Comparison of ENCODE assay signal across 9 cellular contexts in the genomic region with DNA sequence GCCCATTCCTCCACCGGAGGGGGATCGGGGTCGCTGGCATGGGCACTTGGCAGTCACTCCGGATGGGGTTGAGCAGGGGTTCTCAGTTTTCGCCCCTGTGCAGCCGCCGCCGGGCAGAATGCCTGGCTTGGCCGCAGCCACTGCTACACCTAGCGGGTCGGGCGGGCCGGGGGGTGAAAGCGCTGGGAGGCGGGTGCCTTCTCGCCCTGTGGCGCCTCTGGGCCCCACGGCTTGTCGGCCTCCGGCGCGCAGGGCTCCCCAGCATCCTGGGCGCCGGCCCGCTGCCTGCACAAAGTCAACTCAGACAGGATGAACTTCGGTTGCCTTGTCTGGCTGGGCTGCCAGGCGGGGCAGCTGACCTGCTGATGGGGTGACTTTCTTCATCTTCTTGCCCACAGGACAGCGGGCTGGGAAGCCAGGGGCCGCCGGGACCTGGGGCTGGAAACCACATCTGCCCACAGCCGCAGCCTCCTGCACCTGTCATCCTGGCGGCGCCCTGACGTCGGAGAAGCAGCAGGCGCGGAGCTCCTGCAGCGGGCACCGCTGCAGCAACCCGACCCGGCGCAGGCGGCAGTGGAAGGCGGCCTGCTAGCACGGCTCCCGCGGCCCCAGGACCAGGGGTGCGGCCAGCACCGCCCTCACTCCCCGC. TPM values are rescaled to one million over a fixed set of nuclear protein-coding genes. Genes with fewer than 3 reads are reported as not detected.
A peak's percentile ranks its signal among the peaks of the same experiment; 100 is the strongest.
DNase-seq lines count a peak whose midpoint lies in the region; ATAC-seq and TF ChIP-seq lines count a peak whose summit lies in the region.
"Had no signal": no experiment of that assay in that cellular context is flagged by ENCODE, and none has a peak within 500 bp of the region (broad histone marks: within the 10 kb centered on the region; RNA-seq: fewer than 3 reads in every experiment).

No MANE protein-coding gene starts in this region.

- H3K27me3 ChIP-seq in liver (ENCODE audit: control insufficient read depth in 4 of 4, insufficient read depth in 4 of 4, low read length in 3 of 4) = no peaks in the 10 kb centered on the region

- ATAC-seq in HG02884 (IDR thresholded peaks at IDR 0.05; ENCODE audit: unreplicated experiment) (peak; percentile 12), T-cell (replicated peaks in 1 of 4) (peak; percentile 51 to 56 (median 52))

- H3K36me3 Mint-ChIP-seq in T-cell (no peaks in the 10 kb centered on the region), brain (peaks cover 5% of the 10 kb centered on the region)

- H3K4me1 ChIP-seq in liver (ENCODE audit: control insufficient read depth in 4 of 4, insufficient read depth in 4 of 4, low read length in 3 of 4) = peaks cover 5 to 25% (median 18%) of the 10 kb centered on the region in 4 donors

- H3K9ac ChIP-seq in liver (ENCODE audit: low read depth in 1 of 2, low read length in 2 of 2) = no peak overlapping the region

- no peaks in the 10 kb centered on the region for H3K36me3 ChIP-seq in liver (ENCODE audit: control insufficient read depth in 4 of 4, insufficient read depth in 3 of 4, low read depth in 1 of 4, low read length in 3 of 4)

- peak overlapping the region; percentile 46 for H3K4me3 ChIP-seq in GM12875 (ENCODE audit: low read depth, low read length)
- peak overlapping the region in 2 of 3 donors; percentile 48 to 70 for H3K4me3 ChIP-seq in liver (ENCODE audit: low read depth in 1 of 3, low read length in 3 of 3)

- DNase-seq in T-cell (peak in 28 of 34 experiments; percentile 8 to 55 (median 28)), NCI-H1048 (lab: John Stamatoyannopoulos, UW) (no peak), G401 (ENCODE audit: low spot score) (no peak)
- peak; percentile 4 for DNase-seq in stimulated activated CD8-positive, alpha-beta memory T cell treated with anti-CD3 and anti-CD28 coated beads, Interleukin-12 subunit alpha, Interleukin-12 subunit beta, amount 100 ng/mL, for 4 hours (ENCODE audit: low read depth)

- TF ChIP-seq RAD21 in liver (IDR thresholded peaks at IDR 0.05) = no peak

- TF ChIP-seq CTCF in GM12875 (IDR thresholded peaks at IDR 0.05; ENCODE audit: borderline replicate concordance, insufficient read depth, low read depth, low read length) = no peak
- no peak for TF ChIP-seq CTCF in brain (conservative IDR thresholded peaks at IDR 0.05)
- TF ChIP-seq CTCF in liver (IDR thresholded peaks at IDR 0.05; ENCODE audit: low read depth, low read length, missing input control) = no peak

- H3K9me3 ChIP-seq in liver (ENCODE audit: control insufficient read depth in 4 of 4, low read length in 3 of 4) = peaks cover 0 to 6% (median 3%) of the 10 kb centered on the region in 4 donors

- H3K27ac ChIP-seq in liver (ENCODE audit: low read depth in 1 of 2, low read length in 2 of 2) = peak overlapping the region in 1 of 2 donors; percentile 81

- POLR2A ChIA-PET in T-cell (lab: Charles Lee) = no interaction called here

- H3K9me3 Mint-ChIP-seq in T-cell (peaks cover 0 to 4% (median 0%) of the 10 kb centered on the region in 3 donors), brain (peaks cover 16 to 36% (median 28%) of the 10 kb centered on the region in 5 experiments)

- H3K4me3 Mint-ChIP-seq in T-cell (peak overlapping the region; percentile 83 to 86 (median 84)), brain (peak overlapping the region; percentile 59 to 92 (median 71))

- in situ Hi-C loops in G401 (cut with HindIII; ENCODE audit: low sequenced_read_pairs) = no loop called here

- WGBS in liver = 3% methylated on average over 50 of the region's 50 CpGs

- H3K4me1 Mint-ChIP-seq in T-cell (peaks cover 10 to 23% (median 14%) of the 10 kb centered on the region in 3 donors), brain (peaks cover 20% of the 10 kb centered on the region)

- CTCF ChIA-PET in T-cell (lab: Charles Lee) = no interaction called here

- peaks cover 20 to 42% of the 10 kb centered on the region in 2 donors for H3K27me3 Mint-ChIP-seq in T-cell
- H3K27me3 Mint-ChIP-seq in brain = peaks cover 85% of the 10 kb centered on the region

- H3K27ac Mint-ChIP-seq in T-cell (peak overlapping the region; percentile 34 to 81), brain (no peak overlapping the region)

TF ChIP-seq in liver, 16 proteins besides CTCF, POLR2A, EP300 and RAD21:
- TF ChIP-seq ATF3 (IDR thresholded peaks at IDR 0.05) (no peak), SP1 (IDR thresholded peaks at IDR 0.05) (no peak), YY1 (IDR thresholded peaks at IDR 0.05) (no peak), GABPA (IDR thresholded peaks at IDR 0.05 in 1 of 2, conservative IDR thresholded peaks at IDR 0.05 in 1 of 2) (no peak), RXRA (IDR thresholded peaks at IDR 0.05) (no peak), NR2F2 (IDR thresholded peaks at IDR 0.05) (no peak)
- TF ChIP-seq, protein P1, sequence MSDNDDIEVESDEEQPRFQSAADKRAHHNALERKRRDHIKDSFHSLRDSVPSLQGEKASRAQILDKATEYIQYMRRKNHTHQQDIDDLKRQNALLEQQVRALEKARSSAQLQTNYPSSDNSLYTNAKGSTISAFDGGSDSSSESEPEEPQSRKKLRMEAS (IDR thresholded peaks at IDR 0.05) = no peak

RNA-seq across cellular contexts. Expression of gene ANKRD18A, which starts 1.2 kb away (rescaled TPM):
- total RNA-seq in T-cell = 10 to 100 TPM in 1 of 5 donors, 1 to 10 TPM in 4; 1.2 to 16.5 (median 5.1) TPM
- polyA plus RNA-seq in brain (ENCODE audit: insufficient read depth, low read depth, low replicate concordance) = 2.0 TPM
- under 1 TPM; 0.23 to 0.25 TPM for total RNA-seq in liver
- under 1 TPM in 1 of 2 donors, not detected in 1; 0.05 TPM for polyA plus RNA-seq in liver
- 1.5 and 1.6 TPM in 2 replicates for total RNA-seq in G401 (2014; rRNA removed; shearing (Covaris generic))
- total RNA-seq: lung microvascular endothelial cell had no signal

Comparison
In these comparisons a context has a peak if more than half of its experiments do, and no peak if none do; other contexts are left out.
1. DNase-seq: peak in T-cell (28 of 34) and stimulated activated CD8-positive, alpha-beta memory T cell treated with anti-CD3 and anti-CD28 coated beads, Interleukin-12 subunit alpha, Interleukin-12 subunit beta, amount 100 ng/mL, for 4 hours (single experiment); none in NCI-H1048 (single experiment) and G401 (single experiment).
2. H3K27ac Mint-ChIP-seq: peak in T-cell (2 of 2); none in brain (0 of 5).